In genomic region chr11:128830836-128831780, GRCh38 we compare ENCODE assay signal across 7 cellular contexts. TPM values are rescaled to one million over a fixed set of nuclear protein-coding genes. Genes with fewer than 3 reads are reported as not detected.
DNase-seq lines count a peak whose midpoint lies in the region; ATAC-seq and TF ChIP-seq lines count a peak whose summit lies in the region.

No MANE protein-coding gene starts in this region.

- DNase-seq in GM13976 (ENCODE audit: low spot score) (peak; percentile 70), NCI-H1105 (lab: John Stamatoyannopoulos, UW) (peak; percentile 84), T-helper 1 cell (peak; percentile 66 to 85 (median 79)), adrenal gland (peak; percentile 64 to 92 (median 80)), left ventricle myocardium superior (peak; percentile 87), sciatic nerve (ENCODE audit: low spot score) (peak; percentile 91)

- in situ Hi-C loops in GM13976 (cut with MboI; ENCODE audit: low sequenced_read_pairs, unreplicated experiment), result loop anchor here (10.0 to 25.0 kb wide), 2 partner anchors 544 to 656 kb away; no protein-coding TSS in a partner anchor

- H3K4me1 ChIP-seq in adrenal gland (replicated peaks in 1 of 2), result peaks cover 3 to 18% of the 10 kb centered on the region in 2 donors

- no peak overlapping the region for H3K27ac ChIP-seq in adrenal gland

- H3K4me3 ChIP-seq in adrenal gland, result peak overlapping the region in 1 of 4 donors; percentile 28

- no peaks in the 10 kb centered on the region for H3K36me3 ChIP-seq in adrenal gland (replicated peaks in 1 of 2)

- ATAC-seq in HG02678 (IDR thresholded peaks at IDR 0.05; ENCODE audit: unreplicated experiment) (peak; percentile 75), left ventricle myocardium superior (peak; percentile 84), sciatic nerve (peak; percentile 89)

- TF ChIP-seq CTCF in GM13976 (IDR thresholded peaks at IDR 0.05; ENCODE audit: borderline replicate concordance, control extremely low read depth, extremely low read depth, insufficient read depth, missing control alignments), result peak; percentile 77
- peak; percentile 68 to 95 (median 80) for TF ChIP-seq CTCF in adrenal gland (IDR thresholded peaks at IDR 0.05)

- TF ChIP-seq POLR2A in adrenal gland (IDR thresholded peaks at IDR 0.05), result no peak

- 22 to 29% (median 27%) methylated on average over 13 of the region's 13 CpGs for WGBS in adrenal gland, 4 donors

- H3K27me3 ChIP-seq in adrenal gland, result no peaks in the 10 kb centered on the region

- H3K9me3 ChIP-seq in adrenal gland (replicated peaks in 1 of 3), result no peaks in the 10 kb centered on the region

- intact Hi-C loops in adrenal gland (cut with DNase I) (loop anchor here (10.0 kb wide), 2 partner anchors 656 to 796 kb away; no protein-coding TSS in a partner anchor), left ventricle myocardium superior (cut with micrococcal nuclease) (loop anchor here (2.0 to 10.0 kb wide), 3 partner anchors 198 to 656 kb away; no protein-coding TSS in a partner anchor), sciatic nerve (cut with DNase I) (loop anchor here (5.0 kb wide), 1 partner anchor 674 kb away; no protein-coding TSS in a partner anchor)

RNA-seq across cellular contexts. Expression of gene KCNJ1, which starts 36.0 kb away (rescaled TPM):
- total RNA-seq in adrenal gland, result not detected
- under 1 TPM in 2 of 3 donors, not detected in 1; 0.16 to 0.17 TPM for polyA plus RNA-seq in adrenal gland
- total RNA-seq in left ventricle myocardium superior, result 0.07 TPM
- 0.13 TPM for total RNA-seq in sciatic nerve
